ENCODE assay signal across 21 cellular contexts in genomic region chr4:70533211-70533610, GRCh38. TPM values are rescaled to one million over a fixed set of nuclear protein-coding genes. Genes with fewer than 3 reads are reported as not detected.
A peak's percentile ranks its signal among the peaks of the same experiment; 100 is the strongest.
DNase-seq lines count a peak whose midpoint lies in the region; ATAC-seq and TF ChIP-seq lines count a peak whose summit lies in the region.
"Had no signal": no experiment of that assay in that cellular context is flagged by ENCODE, and none has a peak within 500 bp of the region (broad histone marks: within the 10 kb centered on the region; RNA-seq: fewer than 3 reads in every experiment).

No MANE protein-coding gene starts in this region.

- H3K4me3 Mint-ChIP-seq in WTC11, result no peak overlapping the region
- H3K4me3 Mint-ChIP-seq: B cell; CD4-positive, CD25-positive, alpha-beta regulatory T cell had no signal

- H3K27me3 Mint-ChIP-seq in WTC11 (ENCODE audit: low read depth), result no peaks in the 10 kb centered on the region; the same call in 1 of the 2 replicates

- CTCF ChIA-PET in WTC11 (lab: Charles Lee), result no interaction called here

- peaks cover 6% of the 10 kb centered on the region; the same call in 1 of the 2 replicates for H3K9me3 Mint-ChIP-seq in WTC11

- H3K4me1 Mint-ChIP-seq in WTC11, result no peaks in the 10 kb centered on the region
- H3K4me1 Mint-ChIP-seq: B cell; CD4-positive, CD25-positive, alpha-beta regulatory T cell had no signal

- peak; percentile 81 for ATAC-seq in GM18907 (IDR thresholded peaks at IDR 0.05; ENCODE audit: unreplicated experiment)
- ATAC-seq in GM19468 (IDR thresholded peaks at IDR 0.05; ENCODE audit: extremely low read depth, unreplicated experiment), result peak; percentile 61
- ATAC-seq in HG03159 (IDR thresholded peaks at IDR 0.05; ENCODE audit: unreplicated experiment), result peak; percentile 43
- ATAC-seq in WTC11, result no peak
- no peak for ATAC-seq in esophagus mucosa

- H3K27ac Mint-ChIP-seq in WTC11, result no peak overlapping the region
- H3K27ac Mint-ChIP-seq: B cell; CD4-positive, CD25-positive, alpha-beta regulatory T cell had no signal

- no peaks in the 10 kb centered on the region for H3K36me3 Mint-ChIP-seq in WTC11
- H3K36me3 Mint-ChIP-seq: CD4-positive, CD25-positive, alpha-beta regulatory T cell had no signal

- in situ Hi-C loops in ACHN (cut with HindIII; ENCODE audit: low pct_ligation_motif_present, low pct_unique_long_range_greater_than_20kb, low sequenced_read_pairs), result no loop called here

- DNase-seq in renal cortical epithelial cell (ENCODE audit: low read depth) (peak; percentile 41), WTC11 (ENCODE audit: low spot score) (no peak), ACHN (no peak)
- DNase-seq: Calu3; CD4-positive, CD25-positive, alpha-beta regulatory T cell; DMS53; NCI-H1048; NCI-H1436 treated with DMSO at 0.1 percent for 48 hours; NCI-H2081 treated with DMSO at 0.1 percent for 48 hours; NCI-H2227 treated with DMSO at 0.1 percent for 48 hours; NCI-H524 treated with DMSO at 0.1 percent for 48 hours had no signal

- no peak for TF ChIP-seq CTCF in WTC11 (IDR thresholded peaks at IDR 0.05)

- POLR2A ChIA-PET in WTC11 (lab: Charles Lee), result no interaction called here

TF ChIP-seq in WTC11, 78 proteins besides CTCF, POLR2A, EP300 and RAD21:
- TF ChIP-seq ZNF512 (CRISPR knock-in tag; IDR thresholded peaks at IDR 0.05; ENCODE audit: borderline replicate concordance) (no peak), OVOL2 (CRISPR knock-in tag; IDR thresholded peaks at IDR 0.05; ENCODE audit: borderline replicate concordance) (no peak), RELA (CRISPR knock-in tag; IDR thresholded peaks at IDR 0.05; ENCODE audit: borderline replicate concordance) (no peak)
TF ChIP-seq in WTC11: peak in this region for 0.

RNA-seq across cellular contexts. Expression of gene AMTN, which starts 14.8 kb away (rescaled TPM):
- total RNA-seq in renal cortical epithelial cell (not detected in 2 replicates), WTC11 (2021) (not detected in 3 replicates), esophagus mucosa (not detected)
- total RNA-seq: B cell; Calu3; CD4-positive, CD25-positive, alpha-beta regulatory T cell; H1; HT-29; MCF 10A; SJSA1; T-helper 2 cell treated with Interferon-gamma antibody and Interleukin-4, amounts not matched to agents 100 ng/mL and 5 ng/mL, for 36 hours had no signal

RNA-seq across cellular contexts. Expression of gene AMBN, which starts 58.8 kb away (rescaled TPM):
- total RNA-seq in renal cortical epithelial cell (not detected in 2 replicates), WTC11 (2021) (not detected in 3 replicates), esophagus mucosa (not detected)
- total RNA-seq: B cell; Calu3; CD4-positive, CD25-positive, alpha-beta regulatory T cell; H1; HT-29; MCF 10A; SJSA1; T-helper 2 cell treated with Interferon-gamma antibody and Interleukin-4, amounts not matched to agents 100 ng/mL and 5 ng/mL, for 36 hours had no signal

Comparison
In these comparisons a context has a peak if more than half of its experiments do, and no peak if none do; other contexts are left out.
1. ATAC-seq: peak in GM18907 (single experiment), GM19468 (single experiment) and HG03159 (single experiment); none in WTC11 (single experiment) and esophagus mucosa (single experiment).